In the genomic region with DNA sequence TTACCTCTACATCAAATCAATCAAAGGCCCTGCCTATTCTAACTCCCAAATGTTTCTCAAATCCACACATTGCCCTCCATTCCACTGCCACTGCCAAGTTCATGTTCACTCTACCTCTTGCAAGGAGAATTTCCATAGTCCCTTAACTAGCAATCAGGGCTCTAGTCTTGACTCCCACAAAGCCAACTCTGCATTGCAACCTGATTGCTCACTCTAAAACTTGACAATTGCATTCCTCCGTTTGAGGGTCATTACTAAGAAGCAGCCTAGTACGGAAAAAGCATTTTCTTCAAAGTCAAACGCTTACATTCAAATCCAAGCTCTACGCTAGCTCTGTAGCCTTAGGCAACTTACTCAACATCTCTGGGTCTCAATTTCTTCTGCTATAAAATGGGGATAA, we compare ENCODE assay signal across 23 cellular contexts. TPM values are rescaled to one million over a fixed set of nuclear protein-coding genes. Genes with fewer than 3 reads are reported as not detected.
DNase-seq lines count a peak whose midpoint lies in the region; ATAC-seq and TF ChIP-seq lines count a peak whose summit lies in the region.
"Had no signal": no experiment of that assay in that cellular context is flagged by ENCODE, and none has a peak within 500 bp of the region (broad histone marks: within the 10 kb centered on the region; RNA-seq: fewer than 3 reads in every experiment).

No MANE protein-coding gene starts in this region.

- peaks cover 5% of the 10 kb centered on the region; the same call in 1 of the 2 replicates for H3K27me3 ChIP-seq in HAP-1 (ENCODE audit: low read depth)

- no peaks in the 10 kb centered on the region for H3K27me3 Mint-ChIP-seq in HFFc6 (ENCODE audit: insufficient read depth)

- no peaks in the 10 kb centered on the region for H3K36me3 ChIP-seq in HAP-1 (replicated peaks)
- H3K36me3 ChIP-seq: thoracic aorta had no signal

- H3K9me3 ChIP-seq in HAP-1, result no peaks in the 10 kb centered on the region
- H3K9me3 ChIP-seq: thoracic aorta had no signal

- no peak for ATAC-seq in GM21528 (IDR thresholded peaks at IDR 0.05; ENCODE audit: low FRiP score, unreplicated experiment)
- ATAC-seq: stimulated activated effector memory CD8-positive, alpha-beta T cell treated with anti-CD3 and anti-CD28 coated beads, Interleukin-12 subunit alpha, Interleukin-12 subunit beta, amount 100 ng/mL, for 72 hours had no signal

- DNase-seq in A172 (ENCODE audit: low spot score), result peak; percentile 59
- peak; percentile 70 for DNase-seq in HFFc6
- DNase-seq in astrocyte of the hippocampus (ENCODE audit: low read depth, low spot score), result peak; percentile 94
- peak; percentile 78 for DNase-seq in islet precursor cell
- no peak for DNase-seq in GF-D8 (lab: John Stamatoyannopoulos, UW)
- DNase-seq in activated naive CD4-positive, alpha-beta T cell treated with Interleukin-2 at 50 U/mL for 16 hours, result no peak
- no peak for DNase-seq in HAP-1 (ENCODE audit: low spot score in 2 of 2)
- DNase-seq: activated CD4-positive, alpha-beta T cell treated with anti-CD3 and anti-CD28 coated beads for 1 hour; activated naive CD8-positive, alpha-beta T cell treated with anti-CD3 and anti-CD28 coated beads for 36 hours; CD4-positive, CD25-positive, alpha-beta regulatory T cell; DMS153; erythroblast; glutamatergic neuron; MV-4-11; NCI-H2029 had no signal

- peaks cover 23% of the 10 kb centered on the region for H3K4me1 Mint-ChIP-seq in HFFc6 (ENCODE audit: low read depth)
- H3K4me1 Mint-ChIP-seq: activated naive CD8-positive, alpha-beta T cell treated with anti-CD3 and anti-CD28 coated beads for 36 hours; CD4-positive, CD25-positive, alpha-beta regulatory T cell; stimulated activated effector memory CD8-positive, alpha-beta T cell treated with anti-CD3 and anti-CD28 coated beads, Interleukin-12 subunit alpha, Interleukin-12 subunit beta, amount 100 ng/mL, for 72 hours had no signal

- in situ Hi-C loops in HAP-1 (cut with MboI; ENCODE audit: low sequenced_read_pairs), result no loop called here

- no peak overlapping the region for H3K4me3 ChIP-seq in HAP-1
- H3K4me3 ChIP-seq: thoracic aorta had no signal

- no peak overlapping the region; the same call in 1 of the 2 replicates for H3K27ac Mint-ChIP-seq in HFFc6
- H3K27ac Mint-ChIP-seq: activated naive CD8-positive, alpha-beta T cell treated with anti-CD3 and anti-CD28 coated beads for 36 hours; activated T-helper 1 cell treated with anti-CD3 and anti-CD28 coated beads, Interleukin-12 subunit alpha, Interleukin-12 subunit beta, Interleukin-2, Interleukin-4 antibody, amounts not matched to agents 30 ng/mL and 10 ng/mL and 1 ng/mL, durations not matched to agents 14 hours and 24 hours and 36 hours; CD4-positive, CD25-positive, alpha-beta regulatory T cell; stimulated activated effector memory CD8-positive, alpha-beta T cell treated with anti-CD3 and anti-CD28 coated beads, Interleukin-12 subunit alpha, Interleukin-12 subunit beta, amount 100 ng/mL, for 72 hours had no signal

- TF ChIP-seq CTCF in HFFc6 (IDR thresholded peaks at IDR 0.05), result no peak

- H3K4me3 Mint-ChIP-seq in HFFc6, result no peak overlapping the region
- H3K4me3 Mint-ChIP-seq: activated naive CD8-positive, alpha-beta T cell treated with anti-CD3 and anti-CD28 coated beads for 36 hours; activated T-helper 1 cell treated with anti-CD3 and anti-CD28 coated beads, Interleukin-12 subunit alpha, Interleukin-12 subunit beta, Interleukin-2, Interleukin-4 antibody, amounts not matched to agents 30 ng/mL and 10 ng/mL and 1 ng/mL, durations not matched to agents 14 hours and 24 hours and 36 hours; stimulated activated effector memory CD8-positive, alpha-beta T cell treated with anti-CD3 and anti-CD28 coated beads, Interleukin-12 subunit alpha, Interleukin-12 subunit beta, amount 100 ng/mL, for 72 hours had no signal

- no peaks in the 10 kb centered on the region for H3K36me3 Mint-ChIP-seq in HFFc6 (ENCODE audit: low read depth)
- H3K36me3 Mint-ChIP-seq: activated naive CD8-positive, alpha-beta T cell treated with anti-CD3 and anti-CD28 coated beads for 36 hours; CD4-positive, CD25-positive, alpha-beta regulatory T cell; stimulated activated effector memory CD8-positive, alpha-beta T cell treated with anti-CD3 and anti-CD28 coated beads, Interleukin-12 subunit alpha, Interleukin-12 subunit beta, amount 100 ng/mL, for 72 hours had no signal

- H3K9me3 Mint-ChIP-seq in HFFc6, result no peaks in the 10 kb centered on the region
- H3K9me3 Mint-ChIP-seq: activated naive CD8-positive, alpha-beta T cell treated with anti-CD3 and anti-CD28 coated beads for 36 hours; activated T-helper 1 cell treated with anti-CD3 and anti-CD28 coated beads, Interleukin-12 subunit alpha, Interleukin-12 subunit beta, Interleukin-2, Interleukin-4 antibody, amounts not matched to agents 30 ng/mL and 10 ng/mL and 1 ng/mL, durations not matched to agents 14 hours and 24 hours and 36 hours; stimulated activated effector memory CD8-positive, alpha-beta T cell treated with anti-CD3 and anti-CD28 coated beads, Interleukin-12 subunit alpha, Interleukin-12 subunit beta, amount 100 ng/mL, for 72 hours had no signal

- no peaks in the 10 kb centered on the region for H3K4me1 ChIP-seq in HAP-1

RNA-seq across cellular contexts. Expression of a gene that starts 1.2 kb away (rescaled TPM):
- total RNA-seq in A172 (2014; rRNA removed; shearing (Covaris generic)), result not detected in 2 replicates
- total RNA-seq in HFFc6 (2021; fragmentation: NEBNext Ultra II Directional; extraction: Animal tissue kit (Norgen Biotek cat#: 25700)), result under 1 TPM; 0.21 to 0.88 (median 0.36) TPM
- total RNA-seq: activated naive CD8-positive, alpha-beta T cell treated with anti-CD3 and anti-CD28 coated beads for 36 hours; activated T-helper 1 cell treated with anti-CD3 and anti-CD28 coated beads, Interleukin-12 subunit alpha, Interleukin-12 subunit beta, Interleukin-2, Interleukin-4 antibody, amounts not matched to agents 30 ng/mL and 10 ng/mL and 1 ng/mL, durations not matched to agents 14 hours and 24 hours and 36 hours; H1; NCI-H460; SK-MEL-5 had no signal

RNA-seq across cellular contexts. Expression of a gene that starts 38.6 kb away (rescaled TPM):
- not detected in 2 replicates for total RNA-seq in A172 (2014; rRNA removed; shearing (Covaris generic))
- not detected for total RNA-seq in HFFc6 (2021; fragmentation: NEBNext Ultra II Directional; extraction: Animal tissue kit (Norgen Biotek cat#: 25700))
- total RNA-seq: activated naive CD8-positive, alpha-beta T cell treated with anti-CD3 and anti-CD28 coated beads for 36 hours; activated T-helper 1 cell treated with anti-CD3 and anti-CD28 coated beads, Interleukin-12 subunit alpha, Interleukin-12 subunit beta, Interleukin-2, Interleukin-4 antibody, amounts not matched to agents 30 ng/mL and 10 ng/mL and 1 ng/mL, durations not matched to agents 14 hours and 24 hours and 36 hours; cardiac septum; CD4-positive, CD25-positive, alpha-beta regulatory T cell; H1; NCI-H460; SK-MEL-5 had no signal

Comparison
In these comparisons a context has a peak if more than half of its experiments do, and no peak if none do; other contexts are left out.
1. DNase-seq: peak in A172 (single experiment), HFFc6 (single experiment), astrocyte of the hippocampus (single experiment) and islet precursor cell (single experiment); none in GF-D8 (single experiment), activated naive CD4-positive, alpha-beta T cell treated with Interleukin-2 at 50 U/mL for 16 hours (single experiment) and HAP-1 (0 of 2).